In genomic region chr1:151988405-151988851, GRCh38 we compare ENCODE assay signal across 1 cellular context.
TF ChIP-seq lines count a peak whose summit lies in the region.

No MANE protein-coding gene starts in this region.

TF ChIP-seq in GM23338, 12 proteins besides CTCF, POLR2A, EP300 and RAD21 (continued from another document):
- TF ChIP-seq REST (IDR thresholded peaks at IDR 0.05; ENCODE audit: unreplicated experiment) (no peak), ZNF114 (CRISPR knock-in tag; IDR thresholded peaks at IDR 0.05) (no peak), JUNB (IDR thresholded peaks at IDR 0.05; ENCODE audit: unreplicated experiment) (no peak), STAT1 (IDR thresholded peaks at IDR 0.05; ENCODE audit: unreplicated experiment) (no peak), EZH2phosphoT487 (IDR thresholded peaks at IDR 0.05; ENCODE audit: unreplicated experiment) (no peak), ETS1 (IDR thresholded peaks at IDR 0.05) (no peak), EZH2 (IDR thresholded peaks at IDR 0.05; ENCODE audit: low read depth, unreplicated experiment) (no peak), POLR2AphosphoS5 (IDR thresholded peaks at IDR 0.05; ENCODE audit: low read depth) (no peak)
